In the genomic region with DNA sequence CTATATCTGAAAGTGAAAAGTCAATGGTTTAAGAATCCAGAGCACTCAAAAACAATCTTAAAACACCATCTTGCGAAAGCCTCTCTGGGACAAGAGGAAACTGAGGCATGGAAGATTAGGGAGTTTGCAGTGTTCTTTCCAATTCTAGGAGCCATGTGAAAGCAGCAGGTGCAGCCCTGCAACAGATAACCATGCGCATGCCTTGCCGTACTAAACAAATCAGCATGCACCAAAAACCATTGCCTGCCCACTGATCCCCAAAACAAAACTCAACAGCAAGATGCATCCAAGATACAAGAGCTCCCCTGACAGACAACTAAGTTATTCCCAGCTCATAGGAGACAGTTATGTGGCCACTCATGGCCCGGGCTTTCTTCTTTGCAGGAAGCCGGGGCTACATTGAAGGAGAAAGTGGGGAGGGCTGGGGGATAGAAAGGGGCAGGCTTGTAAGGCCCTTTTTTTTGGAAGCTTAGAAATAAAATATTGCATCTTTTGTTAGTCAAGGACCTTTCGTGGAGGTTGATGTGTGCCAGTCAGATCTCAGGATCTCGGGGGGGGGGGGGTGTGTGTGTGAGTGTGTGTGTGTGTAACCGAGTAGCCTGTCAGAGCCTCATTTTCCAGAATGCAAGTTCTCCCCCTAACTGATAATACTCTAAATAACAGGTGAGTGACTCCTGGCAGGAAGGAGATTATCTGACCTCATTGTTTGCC, we compare ENCODE assay signal across 14 cellular contexts.
"Had no signal": no experiment of that assay in that cellular context is flagged by ENCODE, and none has a peak within 500 bp of the region (broad histone marks: within the 10 kb centered on the region; RNA-seq: fewer than 3 reads in every experiment).

No MANE protein-coding gene starts in this region.

- DNase-seq: activated CD4-positive, alpha-beta T cell treated with anti-CD3 and anti-CD28 coated beads for 36 hours; activated CD4-positive, alpha-beta T cell treated with anti-CD3 and anti-CD28 coated beads, Interleukin-2, amount 50 U/mL, for 48 hours; activated gamma-delta T cell; cerebellar nuclear complex; effector CD4-positive, alpha-beta T cell; esophagus squamous epithelium; mucosa of descending colon; naive B cell; right cardiac atrium had no signal

- H3K4me3 Mint-ChIP-seq: activated CD4-positive, alpha-beta T cell treated with anti-CD3 and anti-CD28 coated beads for 36 hours; activated naive CD8-positive, alpha-beta T cell; memory B cell; naive B cell; neural crest cell; stimulated activated naive CD8-positive, alpha-beta T cell treated with anti-CD3 and anti-CD28 coated beads, Interleukin-15, Interleukin-2, amounts not matched to agents 100 ng/mL and 50 ng/mL, for 24 hours; WTC11 had no signal

- H3K27ac Mint-ChIP-seq: activated CD4-positive, alpha-beta T cell treated with anti-CD3 and anti-CD28 coated beads for 36 hours; activated naive CD8-positive, alpha-beta T cell; memory B cell; stimulated activated naive CD8-positive, alpha-beta T cell treated with anti-CD3 and anti-CD28 coated beads, Interleukin-15, Interleukin-2, amounts not matched to agents 100 ng/mL and 50 ng/mL, for 24 hours; WTC11 had no signal

- H3K36me3 Mint-ChIP-seq: activated naive CD8-positive, alpha-beta T cell; memory B cell; naive B cell had no signal

- H3K9me3 Mint-ChIP-seq: stimulated activated naive CD8-positive, alpha-beta T cell treated with anti-CD3 and anti-CD28 coated beads, Interleukin-15, Interleukin-2, amounts not matched to agents 100 ng/mL and 50 ng/mL, for 24 hours had no signal

- H3K4me1 Mint-ChIP-seq: activated CD4-positive, alpha-beta T cell treated with anti-CD3 and anti-CD28 coated beads for 36 hours; memory B cell; naive B cell had no signal
